In genomic region chr3:14206548-14207177, GRCh38 we compare ENCODE assay signal across 25 cellular contexts. TPM values are rescaled to one million over a fixed set of nuclear protein-coding genes. Genes with fewer than 3 reads are reported as not detected.
DNase-seq lines count a peak whose midpoint lies in the region; ATAC-seq and TF ChIP-seq lines count a peak whose summit lies in the region.
"Had no signal": no experiment of that assay in that cellular context is flagged by ENCODE, and none has a peak within 500 bp of the region (broad histone marks: within the 10 kb centered on the region; RNA-seq: fewer than 3 reads in every experiment).

No MANE protein-coding gene starts in this region.

- H2AFZ ChIP-seq in PC-3 (ENCODE audit: low read length) = no peak overlapping the region

- intact Hi-C loops in PC-3 (cut with micrococcal nuclease) (loop anchor here (10.0 kb wide), 1 partner anchor 158 kb away; no protein-coding TSS in a partner anchor), gastrocnemius medialis (cut with DNase I; ENCODE audit: low total_unique reads) (loop anchor here (10.0 kb wide), 1 partner anchor 198 kb away; the partner anchor contains the start of gene SLC6A6)
- intact Hi-C loops in naive thymus-derived CD4-positive, alpha-beta T cell (cut with micrococcal nuclease) = loop anchor here in 1 of 2 donors (10.0 kb wide), 1 partner anchor 718 kb away; no protein-coding TSS in a partner anchor

- ATAC-seq in PC-3 (0 out of 2 replicates have a peak, but pooled peaks have one; percentile 31), gastrocnemius medialis (no peak)
- no peak for ATAC-seq in naive thymus-derived CD4-positive, alpha-beta T cell
- ATAC-seq: activated CD8-positive, alpha-beta memory T cell treated with anti-CD3 and anti-CD28 coated beads, Interleukin-2, amount 10 ng/mL, durations not matched to agents 7 days and 5 days; activated T-cell treated with anti-CD3 and anti-CD28 coated beads, Interleukin-2, amount 50 U/mL, for 72 hours; natural killer cell had no signal

- DNase-seq in GM10248 (ENCODE audit: extremely low spot score) (peak; percentile 2), PC-3 (no peak), iPS-NIHi11 (ENCODE audit: low spot score) (peak; percentile 42), 8988T (no peak), gastrocnemius medialis (no peak)
- DNase-seq in stimulated activated CD8-positive, alpha-beta memory T cell treated with anti-CD3 and anti-CD28 coated beads, Interleukin-4, amount 100 ng/mL, for 48 hours = no peak
- no peak for DNase-seq in naive thymus-derived CD4-positive, alpha-beta T cell
- DNase-seq: activated CD4-positive, alpha-beta T cell treated with anti-CD3 and anti-CD28 coated beads, Interleukin-2, amount 50 U/mL, for 1 hour; activated CD8-positive, alpha-beta memory T cell treated with anti-CD3 and anti-CD28 coated beads, Interleukin-2, amount 10 ng/mL, durations not matched to agents 7 days and 5 days; activated naive CD4-positive, alpha-beta T cell treated with Interleukin-2 at 50 U/mL for 16 hours; activated T-cell treated with anti-CD3 and anti-CD28 coated beads, Interleukin-2, amount 50 U/mL, for 72 hours; DMS153; dorsolateral prefrontal cortex; HCEC 1CT; hypothalamus; natural killer cell; NCI-H1105; NCI-H187 treated with DMSO at 0.1 percent for 48 hours; NCI-H524 treated with DMSO at 0.1 percent for 48 hours; RPMI8226; SK-N-SH; spleen had no signal

- POLR2A ChIA-PET in GM10248 (lab: Yijun Ruan, JAX) = no interaction called here
- POLR2A ChIA-PET in HEK293 (lab: Yijun Ruan, JAX) = no interaction called here
- POLR2A ChIA-PET in PC-3 (lab: Charles Lee; ENCODE audit: unreplicated experiment) = no interaction called here
- POLR2A ChIA-PET in naive thymus-derived CD4-positive, alpha-beta T cell (lab: Charles Lee) = no interaction called here

- no peaks in the 10 kb centered on the region for H3F3A ChIP-seq in PC-3 (ENCODE audit: low read length, unreplicated experiment)

- H3K9ac ChIP-seq in PC-3 (ENCODE audit: low read length) = no peak overlapping the region
- H3K9ac ChIP-seq: SK-N-SH had no signal

- H3K4me1 Mint-ChIP-seq in naive thymus-derived CD4-positive, alpha-beta T cell = peaks cover 0 to 11% (median 5%) of the 10 kb centered on the region in 7 donors
- H3K4me1 Mint-ChIP-seq: activated CD8-positive, alpha-beta memory T cell treated with anti-CD3 and anti-CD28 coated beads, Interleukin-2, amount 10 ng/mL, durations not matched to agents 7 days and 5 days had no signal

- no peaks in the 10 kb centered on the region for H3K9me3 ChIP-seq in HEK293 (ENCODE audit: control insufficient read depth, insufficient read depth, low read depth, low read length)
- no peaks in the 10 kb centered on the region for H3K9me3 ChIP-seq in PC-3 (ENCODE audit: low read length)
- no peaks in the 10 kb centered on the region for H3K9me3 ChIP-seq in naive thymus-derived CD4-positive, alpha-beta T cell (ENCODE audit: control insufficient read depth in 2 of 3, low read length in 3 of 3)
- no peaks in the 10 kb centered on the region for H3K9me3 ChIP-seq in gastrocnemius medialis
- H3K9me3 ChIP-seq: SK-N-SH, spleen had no signal

- CTCF ChIA-PET in GM10248 (lab: Yijun Ruan, JAX) = interaction anchor here (1.3 kb wide), 1 partner anchor 261 kb away, joined by 4 read pairs; no protein-coding TSS in a partner anchor
- CTCF ChIA-PET in HEK293 (lab: Yijun Ruan, JAX) = interaction anchor here (0.5 to 1.5 kb wide), 8 partner anchors 9 to 480 kb away, joined by 3 to 7 read pairs (median 4); no protein-coding TSS in a partner anchor
- CTCF ChIA-PET in PC-3 (lab: Charles Lee) = no interaction called here
- CTCF ChIA-PET in naive thymus-derived CD4-positive, alpha-beta T cell (lab: Charles Lee) = no interaction called here

- no peaks in the 10 kb centered on the region for H4K20me1 ChIP-seq in PC-3 (ENCODE audit: low read length)

- H3K9me3 Mint-ChIP-seq in naive thymus-derived CD4-positive, alpha-beta T cell = no peaks in the 10 kb centered on the region
- H3K9me3 Mint-ChIP-seq: activated T-cell treated with anti-CD3 and anti-CD28 coated beads, Interleukin-2, amount 50 U/mL, for 72 hours; brain; natural killer cell; type B pancreatic cell had no signal

- no peak overlapping the region for H3K4me3 Mint-ChIP-seq in naive thymus-derived CD4-positive, alpha-beta T cell
- H3K4me3 Mint-ChIP-seq: activated CD8-positive, alpha-beta memory T cell treated with anti-CD3 and anti-CD28 coated beads, Interleukin-2, amount 10 ng/mL, durations not matched to agents 7 days and 5 days; activated T-cell treated with anti-CD3 and anti-CD28 coated beads, Interleukin-2, amount 50 U/mL, for 72 hours; brain; natural killer cell; type B pancreatic cell had no signal

- BruUV-seq in PC-3 (replicated peaks; lab: Mats Ljungman, UMichigan) = no TSS peak

- H3K27me3 ChIP-seq in PC-3 (ENCODE audit: low read length) (no peaks in the 10 kb centered on the region), gastrocnemius medialis (no peaks in the 10 kb centered on the region)
- H3K27me3 ChIP-seq in naive thymus-derived CD4-positive, alpha-beta T cell (ENCODE audit: control insufficient read depth in 2 of 2, insufficient read depth in 2 of 2, low read length in 2 of 2) = no peaks in the 10 kb centered on the region
- H3K27me3 ChIP-seq: dorsolateral prefrontal cortex, spleen had no signal

- in situ Hi-C loops in gastrocnemius medialis (cut with MboI; ENCODE audit: low sequenced_read_pairs in 4 of 4) = loop anchor here in 3 of 4 donors (10.0 kb wide), 3 partner anchors 58 to 268 kb away; no protein-coding TSS in a partner anchor

- H3K27ac ChIP-seq in HEK293 (ENCODE audit: extremely low read depth, low read depth, low read length) = no peak overlapping the region
- no peak overlapping the region for H3K27ac ChIP-seq in PC-3 (ENCODE audit: low read length)
- H3K27ac ChIP-seq in naive thymus-derived CD4-positive, alpha-beta T cell (ENCODE audit: low read depth, low read length) = no peak overlapping the region
- H3K27ac ChIP-seq in gastrocnemius medialis = peak overlapping the region in 1 of 4 donors; percentile 29
- H3K27ac ChIP-seq: dorsolateral prefrontal cortex, spleen had no signal

- H3K27me3 Mint-ChIP-seq in naive thymus-derived CD4-positive, alpha-beta T cell = no peaks in the 10 kb centered on the region
- H3K27me3 Mint-ChIP-seq: activated CD8-positive, alpha-beta memory T cell treated with anti-CD3 and anti-CD28 coated beads, Interleukin-2, amount 10 ng/mL, durations not matched to agents 7 days and 5 days; brain had no signal

- H3K36me3 ChIP-seq in HEK293 (ENCODE audit: control insufficient read depth in 2 of 2, insufficient read depth in 1 of 2, low read length in 2 of 2) = no peaks in the 10 kb centered on the region
- no peaks in the 10 kb centered on the region for H3K36me3 ChIP-seq in PC-3 (ENCODE audit: low read depth, low read length)
- no peaks in the 10 kb centered on the region for H3K36me3 ChIP-seq in naive thymus-derived CD4-positive, alpha-beta T cell (ENCODE audit: control insufficient read depth in 2 of 3, insufficient read depth in 3 of 3, low read length in 3 of 3)
- no peaks in the 10 kb centered on the region for H3K36me3 ChIP-seq in gastrocnemius medialis
- H3K36me3 ChIP-seq: spleen had no signal

- no peaks in the 10 kb centered on the region for H3K9me2 ChIP-seq in PC-3 (replicated peaks; ENCODE audit: low read length)
- H3K9me2 ChIP-seq: SK-N-SH had no signal

- no peak for TF ChIP-seq CTCF in GM10248 (IDR thresholded peaks at IDR 0.05; ENCODE audit: control extremely low read depth, extremely low read depth, low read depth, missing control alignments)
- no peak for TF ChIP-seq CTCF in HEK293 (tag by site-specific recombination; IDR thresholded peaks at IDR 0.05)
- TF ChIP-seq CTCF in PC-3 (conservative IDR thresholded peaks at IDR 0.05; ENCODE audit: low read depth, low read length) = peak; percentile 28; the same call in 1 of the 2 replicates
- TF ChIP-seq CTCF in gastrocnemius medialis (IDR thresholded peaks at IDR 0.05 in 4 of 5, conservative IDR thresholded peaks at IDR 0.05 in 1 of 5) = no peak

- H3K27ac Mint-ChIP-seq in naive thymus-derived CD4-positive, alpha-beta T cell = no peak overlapping the region
- H3K27ac Mint-ChIP-seq: activated CD8-positive, alpha-beta memory T cell treated with anti-CD3 and anti-CD28 coated beads, Interleukin-2, amount 10 ng/mL, durations not matched to agents 7 days and 5 days; activated T-cell treated with anti-CD3 and anti-CD28 coated beads, Interleukin-2, amount 50 U/mL, for 72 hours; brain; natural killer cell; type B pancreatic cell had no signal

- peaks cover 0 to 3% (median 0%) of the 10 kb centered on the region in 5 donors for H3K36me3 Mint-ChIP-seq in naive thymus-derived CD4-positive, alpha-beta T cell
- H3K36me3 Mint-ChIP-seq: activated CD8-positive, alpha-beta memory T cell treated with anti-CD3 and anti-CD28 coated beads, Interleukin-2, amount 10 ng/mL, durations not matched to agents 7 days and 5 days; brain; natural killer cell had no signal

- H3K4me1 ChIP-seq in HEK293 (ENCODE audit: control insufficient read depth, insufficient read depth, low read length) = peaks cover 3% of the 10 kb centered on the region; the same call in 1 of the 2 replicates
- no peaks in the 10 kb centered on the region for H3K4me1 ChIP-seq in PC-3 (ENCODE audit: insufficient read depth, low read length)
- peaks cover 0 to 5% of the 10 kb centered on the region in 2 donors for H3K4me1 ChIP-seq in naive thymus-derived CD4-positive, alpha-beta T cell (ENCODE audit: control insufficient read depth in 2 of 2, insufficient read depth in 2 of 2, low read length in 2 of 2)
- H3K4me1 ChIP-seq in gastrocnemius medialis = peaks cover 6 to 23% of the 10 kb centered on the region in 2 donors

- H3K4me2 ChIP-seq in PC-3 (ENCODE audit: low read length) = no peak overlapping the region
- H3K4me2 ChIP-seq: SK-N-SH had no signal

- no peak overlapping the region for H3K4me3 ChIP-seq in HEK293 (ENCODE audit: low read depth, low read length)
- no peak overlapping the region for H3K4me3 ChIP-seq in PC-3 (ENCODE audit: low read length)
- H3K4me3 ChIP-seq in naive thymus-derived CD4-positive, alpha-beta T cell (ENCODE audit: low read length) = no peak overlapping the region
- H3K4me3 ChIP-seq in gastrocnemius medialis = no peak overlapping the region
- H3K4me3 ChIP-seq: dorsolateral prefrontal cortex, spleen had no signal

- no peak for TF ChIP-seq POLR2A in gastrocnemius medialis (IDR thresholded peaks at IDR 0.05)

- no peaks in the 10 kb centered on the region for H3K79me2 ChIP-seq in PC-3 (ENCODE audit: low read length)

TF ChIP-seq in HEK293, 187 proteins besides CTCF, POLR2A, EP300 and RAD21 (continues in another document):
- TF ChIP-seq YY1 (tag by site-specific recombination; IDR thresholded peaks at IDR 0.05) = no peak
- TF ChIP-seq ZEB2 (tag by site-specific recombination; IDR thresholded peaks at IDR 0.05) = no peak
- TF ChIP-seq ZBTB20 (tag by site-specific recombination; IDR thresholded peaks at IDR 0.05) = no peak

RNA-seq across cellular contexts. Expression of gene LSM3, which starts 28.0 kb away (rescaled TPM):
- total RNA-seq in PC-3 (2014; rRNA removed) = 22.0 and 27.2 TPM in 2 replicates
- total RNA-seq in naive thymus-derived CD4-positive, alpha-beta T cell = 10 to 100 TPM in 1 of 5 experiments, 1 to 10 TPM in 4; 6.0 to 14.1 (median 8.0) TPM
- 10 to 100 TPM; 10.5 to 26.2 TPM for polyA plus RNA-seq in naive thymus-derived CD4-positive, alpha-beta T cell
- 10 to 100 TPM; 11.6 to 16.8 (median 14.2) TPM for total RNA-seq in gastrocnemius medialis

RNA-seq across cellular contexts. Expression of gene XPC, which starts 28.3 kb away (rescaled TPM):
- total RNA-seq in PC-3 (2014; rRNA removed) (24.3 and 26.1 TPM in 2 replicates), gastrocnemius medialis (10 to 100 TPM; 22.0 to 30.6 (median 27.0) TPM)
- 10 to 100 TPM; 56.3 to 94.8 (median 78.1) TPM for total RNA-seq in naive thymus-derived CD4-positive, alpha-beta T cell
- polyA plus RNA-seq in naive thymus-derived CD4-positive, alpha-beta T cell = 10 to 100 TPM; 50.0 to 54.2 TPM

Comparison
In these comparisons a context has a peak if more than half of its experiments do, and no peak if none do; other contexts are left out.
1. DNase-seq: peak in GM10248 (single experiment) and iPS-NIHi11 (single experiment); none in PC-3 (single experiment), 8988T (single experiment), stimulated activated CD8-positive, alpha-beta memory T cell treated with anti-CD3 and anti-CD28 coated beads, Interleukin-4, amount 100 ng/mL, for 48 hours (single experiment), naive thymus-derived CD4-positive, alpha-beta T cell (0 of 9) and gastrocnemius medialis (0 of 2).
2. CTCF ChIA-PET loops: an anchor here in GM10248 (1.3 kb wide) and HEK293 (0.5 to 1.5 kb wide); none called in PC-3 and naive thymus-derived CD4-positive, alpha-beta T cell.